1 cellular context compared by ENCODE assay signal in genomic region chr11:779120-779954, GRCh38.
A peak's percentile ranks its signal among the peaks of the same experiment; 100 is the strongest.
TF ChIP-seq lines count a peak whose summit lies in the region.

No MANE protein-coding gene starts in this region.

TF ChIP-seq in K562, 482 proteins besides CTCF, POLR2A, EP300 and RAD21:
- no peak for TF ChIP-seq ZC3H8 (IDR thresholded peaks at IDR 0.05)
- no peak for TF ChIP-seq DIDO1 (tag; IDR thresholded peaks at IDR 0.05; ENCODE audit: low read depth)
- no peak for TF ChIP-seq NR1H2 (CRISPR knock-in tag; IDR thresholded peaks at IDR 0.05)
- TF ChIP-seq ZBTB26 (CRISPR knock-in tag; IDR thresholded peaks at IDR 0.05) = no peak
- no peak for TF ChIP-seq E2F3 (CRISPR knock-in tag; IDR thresholded peaks at IDR 0.05)
- TF ChIP-seq TOE1 (IDR thresholded peaks at IDR 0.05; ENCODE audit: borderline replicate concordance) = no peak
- no peak for TF ChIP-seq TOE1 (CRISPR knock-in tag; IDR thresholded peaks at IDR 0.05; ENCODE audit: borderline replicate concordance, low read depth)
- no peak for TF ChIP-seq GTF2B (IDR thresholded peaks at IDR 0.05; ENCODE audit: extremely low read depth, insufficient read length)
- peak; percentile 30; the same call in 1 of the 2 replicates for TF ChIP-seq POLR2G (IDR thresholded peaks at IDR 0.05; ENCODE audit: low read depth, low read length)
